In genomic region chr17:71948703-71949422, GRCh38 we compare ENCODE assay signal across 24 cellular contexts.
"Had no signal": no experiment of that assay in that cellular context is flagged by ENCODE, and none has a peak within 500 bp of the region (broad histone marks: within the 10 kb centered on the region; RNA-seq: fewer than 3 reads in every experiment).

No MANE protein-coding gene starts in this region.

- H3K27me3 ChIP-seq: dorsolateral prefrontal cortex, heart right ventricle, left lung, neutrophil, pancreas, right atrium auricular region, tibial nerve had no signal

- H3K36me3 ChIP-seq: heart right ventricle, left lung, neutrophil, pancreas, right atrium auricular region, tibial nerve had no signal

- H3K4me1 ChIP-seq: heart right ventricle, left lung, pancreas, right atrium auricular region, tibial nerve had no signal

- H3K9me3 ChIP-seq: neutrophil, pancreas, right atrium auricular region, tibial nerve had no signal

- H3K27ac ChIP-seq: coronary artery, dorsolateral prefrontal cortex, heart right ventricle, left lung, neutrophil, pancreas, right atrium auricular region, tibial nerve had no signal

- DNase-seq: activated CD4-positive, alpha-beta T cell treated with anti-CD3 and anti-CD28 coated beads for 4 hours; activated CD4-positive, alpha-beta T cell treated with anti-CD3 and anti-CD28 coated beads, Interleukin-2, amount 50 U/mL, for 4 hours; activated CD4-positive, CD25-positive, alpha-beta regulatory T cell; activated naive CD4-positive, alpha-beta T cell; activated T-cell treated with anti-CD3 and anti-CD28 coated beads for 4 hours; activated T-cell treated with anti-CD3 and anti-CD28 coated beads, Interleukin-2, amount 50 U/mL, for 72 hours; aorta; dorsolateral prefrontal cortex; effector memory CD8-positive, alpha-beta T cell; foreskin melanocyte; heart right ventricle; kidney glomerular epithelial cell; left lung; nephron progenitor cell; pancreas; stimulated activated CD4-positive, alpha-beta T cell treated with anti-CD3 and anti-CD28 coated beads, Interleukin-2, amount 100 ng/mL, for 48 hours; stimulated activated naive CD4-positive, alpha-beta T cell treated with Interleukin-2 at 50 U/mL for 16 hours; T-cell had no signal

- ATAC-seq: activated naive CD4-positive, alpha-beta T cell treated with anti-CD3 and anti-CD28 coated beads, Interleukin-2, amount 50 U/mL, for 72 hours; activated T-cell treated with anti-CD3 and anti-CD28 coated beads, Interleukin-2, amount 50 U/mL, for 72 hours; effector memory CD8-positive, alpha-beta T cell; heart right ventricle; left lung; pancreas; T-cell had no signal

- H3K4me3 ChIP-seq: coronary artery, dorsolateral prefrontal cortex, heart right ventricle, left lung, lung, pancreas, right atrium auricular region, tibial nerve had no signal
